Comparison of ENCODE assay signal across 15 cellular contexts in genomic region chr12:14921218-14921617, GRCh38. TPM values are rescaled to one million over a fixed set of nuclear protein-coding genes. Genes with fewer than 3 reads are reported as not detected.
DNase-seq lines count a peak whose midpoint lies in the region; ATAC-seq, FAIRE-seq and TF ChIP-seq lines count a peak whose summit lies in the region.
"Had no signal": no experiment of that assay in that cellular context is flagged by ENCODE, and none has a peak within 500 bp of the region (broad histone marks: within the 10 kb centered on the region; RNA-seq: fewer than 3 reads in every experiment).

No MANE protein-coding gene starts in this region.

- H3K27me3 Mint-ChIP-seq in central memory CD8-positive, alpha-beta T cell: no peaks in the 10 kb centered on the region

- H3K9me3 Mint-ChIP-seq in central memory CD8-positive, alpha-beta T cell: no peaks in the 10 kb centered on the region

- H3K4me3 ChIP-seq in right cardiac atrium (ENCODE audit: low read length): no peak overlapping the region
- no peak overlapping the region for H3K4me3 ChIP-seq in kidney (ENCODE audit: low read length in 2 of 2)
- H3K4me3 ChIP-seq: MG63, skin epidermis had no signal

- intact Hi-C loops in right cardiac atrium (cut with DNase I): no loop called here
- intact Hi-C loops in kidney (cut with DNase I): no loop called here

- 92% methylated on average over 2 of the region's 2 CpGs for WGBS in right cardiac atrium

- H3K27ac Mint-ChIP-seq in central memory CD8-positive, alpha-beta T cell (ENCODE audit: low read depth): peak overlapping the region; percentile 80

- H3K27ac ChIP-seq in right cardiac atrium (ENCODE audit: low read length) (no peak overlapping the region), kidney (ENCODE audit: low read depth in 2 of 2, low read length in 2 of 2) (no peak overlapping the region)
- H3K27ac ChIP-seq: skin epidermis, VCaP had no signal

- H3K9ac ChIP-seq in kidney (ENCODE audit: low read length in 2 of 2): no peak overlapping the region

- H3K36me3 ChIP-seq in kidney (ENCODE audit: control insufficient read depth in 1 of 2, insufficient read depth in 2 of 2, low read length in 2 of 2): no peaks in the 10 kb centered on the region
- H3K36me3 ChIP-seq: MG63 had no signal

- no peak for TF ChIP-seq CTCF in kidney (IDR thresholded peaks at IDR 0.05; ENCODE audit: borderline replicate concordance, extremely low read depth, insufficient read depth)

- H3K4me1 ChIP-seq in right cardiac atrium (ENCODE audit: control insufficient read depth, insufficient read depth, low read length): no peaks in the 10 kb centered on the region
- H3K4me1 ChIP-seq in kidney (ENCODE audit: control insufficient read depth in 1 of 2, insufficient read depth in 1 of 2, low read depth in 1 of 2, low read length in 2 of 2): no peaks in the 10 kb centered on the region

- no peak for DNase-seq in central memory CD8-positive, alpha-beta T cell (ENCODE audit: low spot score in 2 of 2)
- DNase-seq in NCI-H146 (lab: John Stamatoyannopoulos, UW) (no peak), right cardiac atrium (no peak), kidney (no peak), cerebellar cortex (ENCODE audit: low spot score) (no peak)
- DNase-seq: C1 segment of cervical spinal cord, mesenchymal stem cell, MG63, occipital lobe had no signal

- H3K9me3 ChIP-seq in right cardiac atrium (ENCODE audit: control insufficient read depth, low read length) (no peaks in the 10 kb centered on the region), kidney (ENCODE audit: control insufficient read depth in 1 of 2, low read length in 2 of 2) (no peaks in the 10 kb centered on the region)
- H3K9me3 ChIP-seq: MG63 had no signal

- H3K4me1 Mint-ChIP-seq in central memory CD8-positive, alpha-beta T cell: peaks cover 18% of the 10 kb centered on the region

- H3K4me3 Mint-ChIP-seq in central memory CD8-positive, alpha-beta T cell: no peak overlapping the region

- no peak for FAIRE-seq in kidney (lab: Jason Lieb, UNC)
- FAIRE-seq: G401.6 had no signal

- H3K27me3 ChIP-seq in right cardiac atrium (ENCODE audit: control insufficient read depth, insufficient read depth): no peaks in the 10 kb centered on the region
- H3K27me3 ChIP-seq: MG63 had no signal

- H3K36me3 Mint-ChIP-seq in central memory CD8-positive, alpha-beta T cell (ENCODE audit: insufficient read depth): peaks cover 38% of the 10 kb centered on the region

- ATAC-seq in GM18499 (IDR thresholded peaks at IDR 0.05; ENCODE audit: insufficient read depth, unreplicated experiment) (peak; percentile 58), GM19351 (IDR thresholded peaks at IDR 0.05; ENCODE audit: unreplicated experiment) (peak; percentile 73), HG03442 (IDR thresholded peaks at IDR 0.05; ENCODE audit: unreplicated experiment) (peak; percentile 53), right cardiac atrium (no peak)
- no peak for ATAC-seq in central memory CD8-positive, alpha-beta T cell (replicated peaks; ENCODE audit: extremely low read depth, poor library complexity, severe bottlenecking)

RNA-seq across cellular contexts. Expression of gene ERP27, which starts 17.1 kb away (rescaled TPM):
- total RNA-seq in right cardiac atrium (under 1 TPM; 0.17 to 0.49 (median 0.37) TPM), kidney (11.0 TPM)
- polyA plus RNA-seq in right cardiac atrium (0.32 TPM), kidney (ENCODE audit: insufficient read depth, low read depth, low replicate concordance) (35.3 TPM)
- total RNA-seq: occipital lobe had no signal

RNA-seq across cellular contexts. Expression of gene MGP, which starts 35.6 kb away (rescaled TPM):
- total RNA-seq in right cardiac atrium (1,000 to 10,000 TPM in 3 of 4 donors, 100 to 1,000 TPM in 1; 660 to 1,578 (median 1,064) TPM), kidney (811 TPM)
- polyA plus RNA-seq in right cardiac atrium (841 TPM), kidney (ENCODE audit: insufficient read depth, low read depth, low replicate concordance) (745 TPM)

RNA-seq across cellular contexts. Expression of gene ARHGDIB, which starts 40.2 kb away (rescaled TPM):
- total RNA-seq in right cardiac atrium: 10 to 100 TPM; 45.6 to 67.6 (median 61.5) TPM
- 73.5 TPM for polyA plus RNA-seq in right cardiac atrium
- 151 TPM for total RNA-seq in kidney
- polyA plus RNA-seq in kidney (ENCODE audit: insufficient read depth, low read depth, low replicate concordance): 127 TPM

RNA-seq across cellular contexts. Expression of gene PDE6H, which starts 51.6 kb away (rescaled TPM):
- total RNA-seq in right cardiac atrium (not detected), kidney (not detected)
- polyA plus RNA-seq in right cardiac atrium (not detected), kidney (ENCODE audit: insufficient read depth, low read depth, low replicate concordance) (not detected)
- total RNA-seq: occipital lobe had no signal

Comparison
In these comparisons a context has a peak if more than half of its experiments do, and no peak if none do; other contexts are left out.
1. ATAC-seq: peak in GM18499 (single experiment), GM19351 (single experiment) and HG03442 (single experiment); none in central memory CD8-positive, alpha-beta T cell (single experiment) and right cardiac atrium (0 of 2).